Comparison of ENCODE assay signal across 1 cellular context in the genomic region with DNA sequence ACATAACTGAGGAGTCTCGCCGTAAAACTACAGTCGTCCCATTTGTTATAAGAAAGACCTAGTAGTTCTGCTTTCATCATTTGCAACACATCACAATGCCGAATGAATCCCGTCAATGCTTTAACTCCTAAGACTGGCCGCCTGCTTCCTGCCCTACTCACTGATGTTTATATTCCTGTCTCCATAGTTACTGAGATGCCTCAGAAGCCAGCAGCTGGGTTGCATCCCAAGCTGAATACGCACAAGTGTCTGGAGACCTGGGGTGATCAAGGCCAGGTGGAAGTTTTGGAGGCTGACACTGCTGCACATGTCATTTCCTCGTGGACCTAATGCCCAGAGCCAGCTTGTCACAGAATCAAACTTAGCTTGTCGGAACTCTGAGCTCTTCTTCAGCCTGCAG.
TF ChIP-seq lines count a peak whose summit lies in the region.

No MANE protein-coding gene starts in this region.

TF ChIP-seq in HepG2, 621 proteins besides CTCF, POLR2A, EP300 and RAD21 (continued from another document):
- no peak for TF ChIP-seq ZNF83 (CRISPR knock-in tag; IDR thresholded peaks at IDR 0.05; ENCODE audit: borderline replicate concordance)
